ENCODE assay signal across 21 cellular contexts in the genomic region with DNA sequence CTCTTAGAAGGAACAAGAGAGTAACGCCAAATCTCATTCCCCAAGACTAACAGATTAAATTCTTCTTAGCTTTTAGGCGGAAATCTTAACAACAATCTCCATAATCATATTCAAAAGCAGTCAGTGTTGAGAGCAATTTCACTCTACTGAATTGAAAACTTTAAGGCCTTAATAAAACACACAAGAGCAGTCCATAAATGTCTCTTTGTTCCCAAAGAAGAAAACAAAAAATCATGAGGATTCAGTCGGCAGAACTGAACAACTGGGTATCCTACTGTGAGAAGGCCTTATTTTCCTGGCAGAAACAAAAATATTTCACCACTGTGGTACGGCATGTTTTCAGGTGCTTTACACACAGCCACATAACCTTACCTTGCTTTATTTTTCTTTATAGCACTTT. TPM values are rescaled to one million over a fixed set of nuclear protein-coding genes. Genes with fewer than 3 reads are reported as not detected.
DNase-seq lines count a peak whose midpoint lies in the region; ATAC-seq and TF ChIP-seq lines count a peak whose summit lies in the region.
"Had no signal": no experiment of that assay in that cellular context is flagged by ENCODE, and none has a peak within 500 bp of the region (broad histone marks: within the 10 kb centered on the region; RNA-seq: fewer than 3 reads in every experiment).

No MANE protein-coding gene starts in this region.

- TF ChIP-seq POLR2A in body of pancreas (IDR thresholded peaks at IDR 0.05), result no peak

- peak overlapping the region; percentile 15 for H3K4me2 ChIP-seq in osteoblast (ENCODE audit: insufficient read depth, low read length)
- H3K4me2 ChIP-seq: GM23338 had no signal

- H3K9me3 ChIP-seq in osteoblast (ENCODE audit: low read depth, low read length) (peaks cover 9% of the 10 kb centered on the region), body of pancreas (no peaks in the 10 kb centered on the region)

- H3K4me3 ChIP-seq in osteoblast (ENCODE audit: insufficient read depth, low read length), result no peak overlapping the region
- H3K4me3 ChIP-seq in body of pancreas, result no peak overlapping the region
- H3K4me3 ChIP-seq: GM23338, MG63 had no signal

- TF ChIP-seq CTCF in osteoblast (IDR thresholded peaks at IDR 0.05; ENCODE audit: extremely low read depth, low read depth, low read length) (no peak), body of pancreas (IDR thresholded peaks at IDR 0.05) (no peak)

- no peaks in the 10 kb centered on the region for H3K36me3 ChIP-seq in osteoblast (ENCODE audit: insufficient read depth, low read length)
- H3K36me3 ChIP-seq in body of pancreas (replicated peaks in 1 of 2; ENCODE audit: insufficient read depth in 1 of 2, low read depth in 2 of 2), result no peaks in the 10 kb centered on the region

- peaks cover 75% of the 10 kb centered on the region for H3K79me2 ChIP-seq in osteoblast (ENCODE audit: insufficient read depth, low read length)

- H3K4me1 ChIP-seq in osteoblast (ENCODE audit: insufficient read depth, low read length) (peaks cover 12% of the 10 kb centered on the region), body of pancreas (peaks cover 25% of the 10 kb centered on the region)

- H3K27me3 ChIP-seq in osteoblast (ENCODE audit: insufficient read depth, low read length), result no peaks in the 10 kb centered on the region
- H3K27me3 ChIP-seq in body of pancreas, result no peaks in the 10 kb centered on the region
- H3K27me3 ChIP-seq: MG63 had no signal

- H3K27ac ChIP-seq in osteoblast (ENCODE audit: low read depth, low read length) (peak overlapping the region; percentile 34), body of pancreas (no peak overlapping the region)

- intact Hi-C loops in body of pancreas (cut with DNase I), result no loop called here

- in situ Hi-C loops in SK-MEL-5 (cut with HindIII; ENCODE audit: low pct_unique_long_range_greater_than_20kb, low sequenced_read_pairs), result no loop called here

- H4K20me1 ChIP-seq in osteoblast (ENCODE audit: insufficient read depth, low read length), result peaks cover 13% of the 10 kb centered on the region

- H2AFZ ChIP-seq in osteoblast (ENCODE audit: low read length), result no peak overlapping the region
- H2AFZ ChIP-seq: GM23338 had no signal

- peak; percentile 39 for DNase-seq in SK-MEL-5 (ENCODE audit: low read depth, low spot score)
- DNase-seq in foreskin melanocyte, result peak; percentile 66
- no peak for DNase-seq in osteoblast (ENCODE audit: insufficient read length, low spot score, missing footprints)
- DNase-seq in superior temporal gyrus (ENCODE audit: extremely low spot score), result peak; percentile 67
- DNase-seq in COLO668 (lab: John Stamatoyannopoulos, UW; ENCODE audit: unreplicated experiment), result no peak
- no peak for DNase-seq in body of pancreas
- no peak for DNase-seq in GOT3 (lab: John Stamatoyannopoulos, UW)
- DNase-seq: DMS153, DND-41, HCEC 1CT, KG1, MG63, NCI-H1105 treated with DMSO at 0.1 percent for 48 hours, NCI-H146, NCI-H2029, NCI-H2227 treated with DMSO at 0.1 percent for 48 hours, NCI-H69, RPMI8226, SHP77 had no signal

- WGBS in body of pancreas, 2 donors, result 89 to 96% methylated on average over 4 of the region's 4 CpGs

- ATAC-seq in body of pancreas (no peak), GM18498 (IDR thresholded peaks at IDR 0.05; ENCODE audit: unreplicated experiment) (no peak)
- ATAC-seq: GM23338 had no signal

RNA-seq across cellular contexts. Expression of gene ABHD12, which starts 14.4 kb away (rescaled TPM):
- total RNA-seq in SK-MEL-5 (2014; rRNA removed; shearing (Covaris generic)), result 50.5 and 56.7 TPM in 2 replicates
- polyA plus RNA-seq in SK-MEL-5 (2015; cell fraction: cytosol; rRNA removed), result 123 and 131 TPM in 2 replicates
- polyA plus RNA-seq in SK-MEL-5 (2015; cell fraction: nucleus; rRNA removed), result 31.2 and 36.8 TPM in 2 replicates
- total RNA-seq in osteoblast (29.7 and 35.1 TPM in 2 replicates), body of pancreas (100 to 1,000 TPM in 1 of 2 donors, 10 to 100 TPM in 1; 74.7 to 106 TPM)

RNA-seq across cellular contexts. Expression of gene GINS1, which starts 31.2 kb away (rescaled TPM):
- 14.8 and 15.3 TPM in 2 replicates for total RNA-seq in SK-MEL-5 (2014; rRNA removed; shearing (Covaris generic))
- polyA plus RNA-seq in SK-MEL-5 (2015; cell fraction: cytosol; rRNA removed), result 17.0 and 21.2 TPM in 2 replicates
- polyA plus RNA-seq in SK-MEL-5 (2015; cell fraction: nucleus; rRNA removed), result 12.8 and 16.0 TPM in 2 replicates
- total RNA-seq in osteoblast, result 2.2 and 2.4 TPM in 2 replicates
- under 1 TPM; 0.78 to 0.99 TPM for total RNA-seq in body of pancreas

Comparison
In these comparisons a context has a peak if more than half of its experiments do, and no peak if none do; other contexts are left out.
1. DNase-seq: peak in SK-MEL-5 (single experiment), foreskin melanocyte (single experiment) and superior temporal gyrus (single experiment); none in osteoblast (single experiment), COLO668 (single experiment), body of pancreas (0 of 4) and GOT3 (single experiment).